10 cellular contexts compared by ENCODE assay signal in genomic region chr7:112103246-112103645, GRCh38.
DNase-seq lines count a peak whose midpoint lies in the region; ATAC-seq, FAIRE-seq and TF ChIP-seq lines count a peak whose summit lies in the region.
"Had no signal": no experiment of that assay in that cellular context is flagged by ENCODE, and none has a peak within 500 bp of the region (broad histone marks: within the 10 kb centered on the region; RNA-seq: fewer than 3 reads in every experiment).

No MANE protein-coding gene starts in this region.

- H4K8ac ChIP-seq in mesendoderm (ENCODE audit: low read depth, low read length) = no peak overlapping the region

- no CpG with 5 or more reads among the region's 2 CpGs for WGBS in mesendoderm (ENCODE audit: extremely low coverage, insufficient coverage, low lambda C conversion rate)

- no peak overlapping the region for H2BK120ac ChIP-seq in mesendoderm (ENCODE audit: low read depth, low read length)

- H3K27ac ChIP-seq in GM23338 (ENCODE audit: low read depth) = no peak overlapping the region
- no peak overlapping the region for H3K27ac ChIP-seq in mesendoderm (ENCODE audit: low read depth, low read length)

- H3K4me3 ChIP-seq in GM23338 = no peak overlapping the region
- H3K4me3 ChIP-seq in bronchial epithelial cell (ENCODE audit: low read depth, low read length) = no peak overlapping the region
- H3K4me3 ChIP-seq in mesendoderm (ENCODE audit: low read length) = no peak overlapping the region

- H3F3A ChIP-seq in GM23338 (replicated peaks; ENCODE audit: low read depth) = no peaks in the 10 kb centered on the region

- H2BK5ac ChIP-seq in mesendoderm (ENCODE audit: low read length) = no peak overlapping the region

- H3K9me2 ChIP-seq in GM23338 (ENCODE audit: insufficient read depth) = no peaks in the 10 kb centered on the region

- DNase-seq in GM23338 (ENCODE audit: low spot score) = peak; percentile 56
- peak; percentile 10 for DNase-seq in NCI-H2029 (lab: John Stamatoyannopoulos, UW)
- DNase-seq in bronchial epithelial cell (ENCODE audit: low read depth) = peak; percentile 58
- DNase-seq in mesendoderm = peak; percentile 40
- no peak for DNase-seq in stimulated activated CD4-positive, alpha-beta T cell treated with anti-CD3 and anti-CD28 coated beads, Interleukin-4, amount 100 ng/mL, for 24 hours
- DNase-seq in activated naive CD4-positive, alpha-beta T cell (lab: John Stamatoyannopoulos, UW) = no peak
- DNase-seq: activated gamma-delta T cell treated with Interleukin-2 at 50 U/mL for 16 hours; stimulated activated naive CD8-positive, alpha-beta T cell treated with anti-CD3 and anti-CD28 coated beads, Interleukin-15, Interleukin-2, amounts not matched to agents 100 U/mL and 50 U/mL, for 24 hours had no signal

- no peak overlapping the region for H2AFZ ChIP-seq in GM23338

- no peak overlapping the region for H3K23ac ChIP-seq in mesendoderm (ENCODE audit: low read length)

- no peak overlapping the region for H2BK15ac ChIP-seq in mesendoderm (replicated peaks; ENCODE audit: low read depth)

- H3K4me1 ChIP-seq in GM23338 (ENCODE audit: insufficient read depth) (peaks cover 15% of the 10 kb centered on the region), mesendoderm (ENCODE audit: control insufficient read depth, low read depth, low read length) (no peaks in the 10 kb centered on the region)

- H3K18ac ChIP-seq in mesendoderm (ENCODE audit: low read length) = no peak overlapping the region

- H4K20me1 ChIP-seq in GM23338 (replicated peaks; ENCODE audit: insufficient read depth) = 0 out of 2 replicates have a peak, but pooled peaks cover 3% of the 10 kb centered on the region

- no peak overlapping the region for H3K56ac ChIP-seq in mesendoderm (ENCODE audit: low read length)

- no peak overlapping the region for H3K27ac Mint-ChIP-seq in GM23338

- peaks cover 2% of the 10 kb centered on the region; the same call in 2 of the 3 replicates for H3K36me3 Mint-ChIP-seq in GM23338 (ENCODE audit: low read depth)

- H3K4me1 Mint-ChIP-seq in GM23338 = peaks cover 39% of the 10 kb centered on the region

- peak overlapping the region; percentile 43 for H3K4me2 ChIP-seq in GM23338
- H3K4me2 ChIP-seq in mesendoderm (ENCODE audit: low read length) = no peak overlapping the region

- ATAC-seq in GM23338 = peak; percentile 67
- no peak for ATAC-seq in GM21360 (IDR thresholded peaks at IDR 0.05; ENCODE audit: unreplicated experiment)
- ATAC-seq: activated CD4-positive, CD25-positive, alpha-beta regulatory T cell treated with anti-CD3 and anti-CD28 coated beads, Interleukin-2, amount 50 U/mL, for 24 hours; stimulated activated naive CD8-positive, alpha-beta T cell treated with anti-CD3 and anti-CD28 coated beads, Interleukin-15, Interleukin-2, amounts not matched to agents 100 U/mL and 50 U/mL, for 24 hours had no signal

- FAIRE-seq in bronchial epithelial cell (lab: Jason Lieb, UNC) = no peak

- no peaks in the 10 kb centered on the region for H3K9me3 Mint-ChIP-seq in GM23338

- H3K36me3 ChIP-seq in GM23338 (ENCODE audit: insufficient read depth) (no peaks in the 10 kb centered on the region), bronchial epithelial cell (ENCODE audit: control insufficient read depth, insufficient read depth, low read length) (no peaks in the 10 kb centered on the region), mesendoderm (ENCODE audit: control insufficient read depth, insufficient read depth, low read length) (no peaks in the 10 kb centered on the region)

- H3K27me3 ChIP-seq in GM23338 (ENCODE audit: insufficient read depth) = no peaks in the 10 kb centered on the region
- H3K27me3 ChIP-seq in bronchial epithelial cell (ENCODE audit: control insufficient read depth, insufficient read depth, low read length) = no peaks in the 10 kb centered on the region
- H3K27me3 ChIP-seq in mesendoderm (ENCODE audit: insufficient read depth, low read length, poor library complexity) = no peaks in the 10 kb centered on the region

- no peak overlapping the region for H4K5ac ChIP-seq in mesendoderm (ENCODE audit: low read length)

- no peak overlapping the region; the same call in 2 of the 3 replicates for H3K4me3 Mint-ChIP-seq in GM23338

- no peak overlapping the region for H2AK5ac ChIP-seq in mesendoderm (ENCODE audit: low read length)

- no peaks in the 10 kb centered on the region for H3K27me3 Mint-ChIP-seq in GM23338 (ENCODE audit: insufficient read depth, low read depth, poor library complexity)

- H3K4ac ChIP-seq in mesendoderm (ENCODE audit: low read depth, low read length) = no peak overlapping the region

- peaks cover 14% of the 10 kb centered on the region for H3K79me1 ChIP-seq in mesendoderm (ENCODE audit: low read length)

- H3K9ac ChIP-seq in mesendoderm (ENCODE audit: low read length) = no peak overlapping the region

- TF ChIP-seq CTCF in GM23338 (conservative IDR thresholded peaks at IDR 0.05; ENCODE audit: low read depth in 2 of 2) (no peak), bronchial epithelial cell (IDR thresholded peaks at IDR 0.05; ENCODE audit: insufficient read depth, low read length, severe bottlenecking) (no peak)

- H3K79me2 ChIP-seq in GM23338 (replicated peaks; ENCODE audit: insufficient read depth) (peaks cover 47% of the 10 kb centered on the region), mesendoderm (ENCODE audit: control insufficient read depth, insufficient read depth, low read length) (peaks cover 18% of the 10 kb centered on the region)

TF ChIP-seq in GM23338, 12 proteins besides CTCF, POLR2A, EP300 and RAD21:
- no peak for TF ChIP-seq STAT1 (IDR thresholded peaks at IDR 0.05; ENCODE audit: unreplicated experiment)

Comparison
In these comparisons a context has a peak if more than half of its experiments do, and no peak if none do; other contexts are left out.
1. DNase-seq: peak in GM23338 (single experiment), NCI-H2029 (single experiment), bronchial epithelial cell (single experiment) and mesendoderm (single experiment); none in stimulated activated CD4-positive, alpha-beta T cell treated with anti-CD3 and anti-CD28 coated beads, Interleukin-4, amount 100 ng/mL, for 24 hours (single experiment) and activated naive CD4-positive, alpha-beta T cell (0 of 4).